ENCODE assay signal across 1 cellular context in genomic region chr1:44030606-44031050, GRCh38.
TF ChIP-seq lines count a peak whose summit lies in the region.

No MANE protein-coding gene starts in this region.

TF ChIP-seq in H1, 55 proteins besides CTCF, POLR2A, EP300 and RAD21:
- TF ChIP-seq KDM5A (IDR thresholded peaks at IDR 0.05; ENCODE audit: low read length) (no peak), ASH2L (IDR thresholded peaks at IDR 0.05; ENCODE audit: low read length) (peak; percentile 8), TAF1 (IDR thresholded peaks at IDR 0.05; ENCODE audit: low read depth, low read length) (0 out of 2 replicates have a peak, but pooled peaks have one; percentile 40), TCF12 (IDR thresholded peaks at IDR 0.05; ENCODE audit: low read depth, low read length) (no peak), EZH2 (IDR thresholded peaks at IDR 0.05; ENCODE audit: low read depth, low read length, severe bottlenecking) (no peak), TAF7 (optimal IDR thresholded peaks at IDR 0.05; ENCODE audit: borderline replicate concordance, low read depth, low read length) (peak; percentile 49), ZNF274 (IDR thresholded peaks at IDR 0.05; ENCODE audit: borderline replicate concordance, extremely low read depth, low read length) (no peak), SIRT6 (IDR thresholded peaks at IDR 0.05; ENCODE audit: low read length) (no peak)
